ENCODE assay signal across 10 cellular contexts in the genomic region with DNA sequence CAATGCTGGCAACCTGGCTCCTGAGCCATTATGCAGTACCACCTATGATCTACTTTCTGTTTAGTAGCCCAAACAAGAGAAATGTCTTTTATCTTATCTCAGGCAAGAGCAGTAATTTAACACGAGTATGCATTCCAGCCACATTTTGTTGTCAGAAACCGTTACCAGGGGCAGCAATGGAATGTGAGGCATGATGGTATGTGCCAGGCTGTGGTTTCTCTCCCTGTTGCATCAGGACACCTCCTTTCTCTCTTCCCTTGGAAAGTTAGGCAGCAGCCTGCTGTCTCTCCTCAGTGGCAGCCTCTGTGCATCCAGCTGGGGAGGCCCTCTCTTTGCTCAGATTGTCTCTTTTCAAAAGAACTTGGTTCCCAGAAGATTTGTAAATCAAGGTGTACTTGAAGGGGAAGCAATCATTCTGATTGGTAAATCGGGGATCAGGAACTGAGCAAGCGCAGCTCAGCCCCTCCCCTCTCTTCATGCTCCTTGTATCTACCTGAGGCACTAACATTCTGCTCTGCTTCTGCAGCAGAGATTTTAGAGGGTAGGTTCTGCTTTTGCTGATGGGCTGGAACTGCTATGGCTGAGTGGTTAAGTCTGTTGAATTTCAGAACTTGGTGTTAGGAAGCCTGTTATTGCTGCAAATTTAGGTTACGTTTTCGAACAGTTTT.
DNase-seq lines count a peak whose midpoint lies in the region; ATAC-seq and TF ChIP-seq lines count a peak whose summit lies in the region.
"Had no signal": no experiment of that assay in that cellular context is flagged by ENCODE, and none has a peak within 500 bp of the region (broad histone marks: within the 10 kb centered on the region; RNA-seq: fewer than 3 reads in every experiment).

No MANE protein-coding gene starts in this region.

- ATAC-seq in HG03439 (IDR thresholded peaks at IDR 0.05; ENCODE audit: unreplicated experiment) (no peak), GM19455 (IDR thresholded peaks at IDR 0.05; ENCODE audit: unreplicated experiment) (no peak), upper lobe of left lung (ENCODE audit: low FRiP score in 2 of 2) (no peak)

- H3K27me3 ChIP-seq in H9 (ENCODE audit: insufficient read depth, low read length) (no peaks in the 10 kb centered on the region), left ventricle myocardium inferior (ENCODE audit: low read depth) (no peaks in the 10 kb centered on the region), sigmoid colon (no peaks in the 10 kb centered on the region), upper lobe of left lung (no peaks in the 10 kb centered on the region)

- H3K27ac Mint-ChIP-seq in H9: peak overlapping the region in 1 of 3 experiments; percentile 53; a peak in 2 of 7 replicates
- H3K27ac Mint-ChIP-seq: activated B cell treated with CpG ODN at 0.5 μM for 24 hours had no signal

- H2BK15ac ChIP-seq in H9 (ENCODE audit: low read depth, low read length): no peak overlapping the region

- no peaks in the 10 kb centered on the region for H3K79me2 ChIP-seq in H9 (ENCODE audit: insufficient read depth, low read length)

- H4K8ac ChIP-seq in H9 (replicated peaks; ENCODE audit: insufficient read length, low read depth, low read length): no peak overlapping the region

- H3K23me2 ChIP-seq in H9 (ENCODE audit: insufficient read length, low read depth, low read length, poor library complexity, severe bottlenecking): no peaks in the 10 kb centered on the region

- H2BK120ac ChIP-seq in H9 (ENCODE audit: low read depth, low read length, poor library complexity, severe bottlenecking): no peak overlapping the region

- H3K9me3 ChIP-seq in H9 (ENCODE audit: control insufficient read depth, low read depth, low read length): peaks cover 10% of the 10 kb centered on the region
- H3K9me3 ChIP-seq in left ventricle myocardium inferior (replicated peaks): peaks cover 46% of the 10 kb centered on the region
- peaks cover 0 to 14% (median 7%) of the 10 kb centered on the region in 4 donors for H3K9me3 ChIP-seq in sigmoid colon
- H3K9me3 ChIP-seq in upper lobe of left lung: peaks cover 9 to 19% (median 14%) of the 10 kb centered on the region in 4 donors

- H2BK5ac ChIP-seq in H9 (ENCODE audit: insufficient read length, low read length): no peak overlapping the region

- no peak overlapping the region for H2BK20ac ChIP-seq in H9 (ENCODE audit: low read depth, low read length, poor library complexity, severe bottlenecking)

- no peak for TF ChIP-seq POLR2A in sigmoid colon (IDR thresholded peaks at IDR 0.05)
- no peak for TF ChIP-seq POLR2A in upper lobe of left lung (IDR thresholded peaks at IDR 0.05)

- DNase-seq in H9 (peak; percentile 71), amniotic stem cell (lab: John Stamatoyannopoulos, UW) (peak; percentile 27), left ventricle myocardium inferior (peak; percentile 23), sigmoid colon (no peak), SK-N-DZ (ENCODE audit: low spot score) (no peak), upper lobe of left lung (no peak)
- DNase-seq: activated B cell treated with CpG ODN at 0.5 μM for 24 hours, NCI-H446 had no signal

- no peak for TF ChIP-seq EP300 in sigmoid colon (IDR thresholded peaks at IDR 0.05)
- TF ChIP-seq EP300 in upper lobe of left lung (IDR thresholded peaks at IDR 0.05): no peak

- no peak overlapping the region for H3K14ac ChIP-seq in H9 (ENCODE audit: insufficient read depth, low read length)

- no peak overlapping the region for H4K91ac ChIP-seq in H9 (ENCODE audit: insufficient read length, low read depth, low read length)

- TF ChIP-seq CTCF in H9 (conservative IDR thresholded peaks at IDR 0.05) (no peak), left ventricle myocardium inferior (IDR thresholded peaks at IDR 0.05; ENCODE audit: borderline replicate concordance) (no peak), sigmoid colon (IDR thresholded peaks at IDR 0.05) (no peak), upper lobe of left lung (IDR thresholded peaks at IDR 0.05) (no peak)

- H3K9me3 Mint-ChIP-seq in H9: peaks cover 28 to 32% of the 10 kb centered on the region in 2 experiments

- H3K36me3 ChIP-seq in left ventricle myocardium inferior (no peaks in the 10 kb centered on the region), sigmoid colon (no peaks in the 10 kb centered on the region), upper lobe of left lung (no peaks in the 10 kb centered on the region)

- no peaks in the 10 kb centered on the region for H4K20me1 ChIP-seq in H9 (ENCODE audit: control insufficient read depth, insufficient read depth, insufficient read length)

- no peak overlapping the region for H2AK5ac ChIP-seq in H9 (ENCODE audit: insufficient read length, low read length)

- H3K4me3 ChIP-seq in left ventricle myocardium inferior: peak overlapping the region; percentile 25
- H3K4me3 ChIP-seq in sigmoid colon: no peak overlapping the region
- no peak overlapping the region for H3K4me3 ChIP-seq in upper lobe of left lung

- peak overlapping the region; percentile 4 for H3K18ac ChIP-seq in H9 (ENCODE audit: insufficient read length, low read depth, low read length)

- no peak overlapping the region for H3K56ac ChIP-seq in H9 (ENCODE audit: insufficient read length, low read depth, low read length)

- peaks cover 0 to 23% (median 12%) of the 10 kb centered on the region in 3 experiments; a peak in 6 of 7 replicates for H3K36me3 Mint-ChIP-seq in H9 (ENCODE audit: insufficient read depth in 1 of 3, low read depth in 3 of 3)

- no peak overlapping the region for H3K4ac ChIP-seq in H9 (ENCODE audit: low read depth, low read length)

- WGBS in H9 (ENCODE audit: extremely low coverage, insufficient read length, low lambda C conversion rate): no CpG with 5 or more reads among the region's 6 CpGs
- 82% methylated on average over 6 of the region's 6 CpGs for WGBS in sigmoid colon, 2 donors
- 62 to 67% methylated on average over 6 of the region's 6 CpGs for WGBS in upper lobe of left lung, 2 donors

- H3K9ac ChIP-seq in H9 (ENCODE audit: extremely low read depth, insufficient read length, low read length): no peak overlapping the region

- no peak overlapping the region for H3K23ac ChIP-seq in H9 (ENCODE audit: insufficient read length, low read depth, low read length)

- no peak overlapping the region for H2BK12ac ChIP-seq in H9 (ENCODE audit: insufficient read length, low read depth, low read length)

- peaks cover 9 to 11% of the 10 kb centered on the region in 2 experiments for H3K4me1 Mint-ChIP-seq in H9
- H3K4me1 Mint-ChIP-seq: activated B cell treated with CpG ODN at 0.5 μM for 24 hours had no signal

- H2AFZ ChIP-seq in H9 (ENCODE audit: low read length): no peak overlapping the region

- no peak overlapping the region for H3K4me2 ChIP-seq in H9 (ENCODE audit: insufficient read depth, insufficient read length, low read length)

- H4K5ac ChIP-seq in H9 (ENCODE audit: insufficient read length, low read depth, low read length): no peak overlapping the region

- intact Hi-C loops in left ventricle myocardium inferior (cut with micrococcal nuclease): no loop called here
- intact Hi-C loops in sigmoid colon (cut with DNase I): loop anchor here (5.0 to 10.0 kb wide), 2 partner anchors 145 to 217 kb away; no protein-coding TSS in a partner anchor

- H3K4me3 Mint-ChIP-seq in H9: no peak overlapping the region
- H3K4me3 Mint-ChIP-seq: activated B cell treated with CpG ODN at 0.5 μM for 24 hours had no signal

- H3K4me1 ChIP-seq in H9 (ENCODE audit: insufficient read depth, low read length): no peaks in the 10 kb centered on the region
- H3K4me1 ChIP-seq in left ventricle myocardium inferior: peaks cover 49% of the 10 kb centered on the region
- H3K4me1 ChIP-seq in sigmoid colon: peaks cover 0 to 53% (median 50%) of the 10 kb centered on the region in 4 donors
- peaks cover 0 to 4% (median 0%) of the 10 kb centered on the region in 4 donors for H3K4me1 ChIP-seq in upper lobe of left lung

- H3K79me1 ChIP-seq in H9 (ENCODE audit: insufficient read depth, low read depth, low read length, poor library complexity, severe bottlenecking): no peaks in the 10 kb centered on the region

- H3T11ph ChIP-seq in H9 (ENCODE audit: low read length): no peak overlapping the region

- H3K27ac ChIP-seq in H9 (ENCODE audit: insufficient read length, low read depth, low read length): no peak overlapping the region
- H3K27ac ChIP-seq in left ventricle myocardium inferior (replicated peaks): peak overlapping the region; percentile 90
- H3K27ac ChIP-seq in sigmoid colon: peak overlapping the region in 3 of 4 donors; percentile 78 to 87 (median 85)
- H3K27ac ChIP-seq in upper lobe of left lung: no peak overlapping the region

- H3K27me3 Mint-ChIP-seq in H9 (ENCODE audit: low read depth): peaks cover 6% of the 10 kb centered on the region

Comparison
In these comparisons a context has a peak if more than half of its experiments do, and no peak if none do; other contexts are left out.
1. DNase-seq: peak in H9 (single experiment), amniotic stem cell (single experiment) and left ventricle myocardium inferior (single experiment); none in sigmoid colon (single experiment), SK-N-DZ (single experiment) and upper lobe of left lung (0 of 2).
2. H3K27ac ChIP-seq: peak in left ventricle myocardium inferior (single experiment) and sigmoid colon (3 of 4); none in H9 (single experiment) and upper lobe of left lung (0 of 4).